ENCODE assay signal across 1 cellular context in genomic region chr3:46558184-46559029, GRCh38.
A peak's percentile ranks its signal among the peaks of the same experiment; 100 is the strongest.
TF ChIP-seq lines count a peak whose summit lies in the region.

No MANE protein-coding gene starts in this region.

TF ChIP-seq in HepG2, 621 proteins besides CTCF, POLR2A, EP300 and RAD21 (continued from another document and continues in another):
- TF ChIP-seq TRIM22 (IDR thresholded peaks at IDR 0.05) = no peak
- no peak for TF ChIP-seq ZNF253 (CRISPR knock-in tag; IDR thresholded peaks at IDR 0.05; ENCODE audit: borderline replicate concordance)
- TF ChIP-seq ZBTB2 (CRISPR knock-in tag; IDR thresholded peaks at IDR 0.05; ENCODE audit: low read depth) = no peak
- no peak for TF ChIP-seq ZNF512 (CRISPR knock-in tag; IDR thresholded peaks at IDR 0.05)
- TF ChIP-seq DMAP1 (CRISPR knock-in tag; IDR thresholded peaks at IDR 0.05) = peak; percentile 26; the same call in 1 of the 2 replicates
- no peak for TF ChIP-seq MAZ (IDR thresholded peaks at IDR 0.05; ENCODE audit: borderline replicate concordance, low read depth, low read length)
- TF ChIP-seq MAZ (CRISPR knock-in tag; IDR thresholded peaks at IDR 0.05; ENCODE audit: low read depth) = 0 out of 2 replicates have a peak, but pooled peaks have one; percentile 22
- TF ChIP-seq KLF15 (CRISPR knock-in tag; IDR thresholded peaks at IDR 0.05; ENCODE audit: borderline replicate concordance) = no peak
- TF ChIP-seq SRF (IDR thresholded peaks at IDR 0.05; ENCODE audit: low read depth, low read length) = no peak
- no peak for TF ChIP-seq MYPOP (CRISPR knock-in tag; IDR thresholded peaks at IDR 0.05)
- no peak for TF ChIP-seq CEBPG (CRISPR knock-in tag; IDR thresholded peaks at IDR 0.05)
- TF ChIP-seq GPN1 (CRISPR knock-in tag; IDR thresholded peaks at IDR 0.05; ENCODE audit: borderline replicate concordance) = no peak
- TF ChIP-seq AHDC1 (CRISPR knock-in tag; IDR thresholded peaks at IDR 0.05; ENCODE audit: borderline replicate concordance) = no peak
- TF ChIP-seq PCBP1 (IDR thresholded peaks at IDR 0.05; ENCODE audit: borderline replicate concordance, low read depth, low read length) = no peak
- TF ChIP-seq HOXD1 (CRISPR knock-in tag; IDR thresholded peaks at IDR 0.05) = no peak
- TF ChIP-seq ZFY (CRISPR knock-in tag; IDR thresholded peaks at IDR 0.05) = 0 out of 2 replicates have a peak, but pooled peaks have one; percentile 17
- no peak for TF ChIP-seq SRSF4 (IDR thresholded peaks at IDR 0.05; ENCODE audit: low read depth, low read length, poor library complexity, severe bottlenecking)
- TF ChIP-seq ZNF670 (CRISPR knock-in tag; IDR thresholded peaks at IDR 0.05; ENCODE audit: borderline replicate concordance) = no peak
- peak; percentile 67 for TF ChIP-seq KMT2B (CRISPR knock-in tag; IDR thresholded peaks at IDR 0.05)
- TF ChIP-seq ZNF776 (CRISPR knock-in tag; IDR thresholded peaks at IDR 0.05) = no peak
- 0 out of 2 replicates have a peak, but pooled peaks have one; percentile 8 for TF ChIP-seq MED1 (CRISPR knock-in tag; IDR thresholded peaks at IDR 0.05)
- no peak for TF ChIP-seq SMAD3 (CRISPR knock-in tag; IDR thresholded peaks at IDR 0.05)
- no peak for TF ChIP-seq REXO4 (CRISPR knock-in tag; IDR thresholded peaks at IDR 0.05; ENCODE audit: borderline replicate concordance)
- no peak for TF ChIP-seq NFATC3 (CRISPR knock-in tag; IDR thresholded peaks at IDR 0.05)
- no peak for TF ChIP-seq CENPT (CRISPR knock-in tag; IDR thresholded peaks at IDR 0.05; ENCODE audit: low read depth)
- TF ChIP-seq TFAP4 (IDR thresholded peaks at IDR 0.05; ENCODE audit: borderline replicate concordance, low read depth) = no peak
- TF ChIP-seq BCL3 (CRISPR knock-in tag; IDR thresholded peaks at IDR 0.05) = no peak
- no peak for TF ChIP-seq HDAC2 (CRISPR knock-in tag; IDR thresholded peaks at IDR 0.05)
- no peak for TF ChIP-seq ARNTL (CRISPR knock-in tag; IDR thresholded peaks at IDR 0.05)
- TF ChIP-seq ATF1 (CRISPR knock-in tag; IDR thresholded peaks at IDR 0.05) = no peak
- TF ChIP-seq RCOR2 (CRISPR knock-in tag; IDR thresholded peaks at IDR 0.05) = no peak
- peak; percentile 23; the same call in 1 of the 2 replicates for TF ChIP-seq SAP130 (CRISPR knock-in tag; IDR thresholded peaks at IDR 0.05; ENCODE audit: low read depth)
- no peak for TF ChIP-seq ZBTB39 (CRISPR knock-in tag; IDR thresholded peaks at IDR 0.05)
- no peak for TF ChIP-seq ZNF629 (CRISPR knock-in tag; conservative IDR thresholded peaks at IDR 0.05)
- TF ChIP-seq ZNF234 (CRISPR knock-in tag; conservative IDR thresholded peaks at IDR 0.05) = 0 out of 2 replicates have a peak, but pooled peaks have one; percentile 23
- no peak for TF ChIP-seq ZNF576 (CRISPR knock-in tag; IDR thresholded peaks at IDR 0.05)
- no peak for TF ChIP-seq FLYWCH1 (CRISPR knock-in tag; IDR thresholded peaks at IDR 0.05)
- TF ChIP-seq PHF5A (CRISPR knock-in tag; IDR thresholded peaks at IDR 0.05; ENCODE audit: low read depth, unreplicated experiment) = peak; percentile 14
- TF ChIP-seq SP1 (IDR thresholded peaks at IDR 0.05) = no peak
- TF ChIP-seq SP1 (CRISPR knock-in tag; IDR thresholded peaks at IDR 0.05) = 0 out of 2 replicates have a peak, but pooled peaks have one; percentile 24
- no peak for TF ChIP-seq NCOA2 (CRISPR knock-in tag; IDR thresholded peaks at IDR 0.05)
- TF ChIP-seq CENPX (CRISPR knock-in tag; IDR thresholded peaks at IDR 0.05) = no peak
- no peak for TF ChIP-seq SCMH1 (CRISPR knock-in tag; IDR thresholded peaks at IDR 0.05; ENCODE audit: borderline replicate concordance)
- TF ChIP-seq CBX1 (IDR thresholded peaks at IDR 0.05; ENCODE audit: low read depth) = no peak
- no peak for TF ChIP-seq ZNF138 (CRISPR knock-in tag; IDR thresholded peaks at IDR 0.05; ENCODE audit: low read depth)
- TF ChIP-seq ZFP82 (CRISPR knock-in tag; IDR thresholded peaks at IDR 0.05; ENCODE audit: borderline replicate concordance) = no peak
- no peak for TF ChIP-seq TOE1 (CRISPR knock-in tag; IDR thresholded peaks at IDR 0.05)
- TF ChIP-seq ZNF749 (CRISPR knock-in tag; IDR thresholded peaks at IDR 0.05; ENCODE audit: borderline replicate concordance) = no peak
- TF ChIP-seq ZNF382 (CRISPR knock-in tag; IDR thresholded peaks at IDR 0.05; ENCODE audit: borderline replicate concordance) = no peak
- no peak for TF ChIP-seq NAIF1 (CRISPR knock-in tag; IDR thresholded peaks at IDR 0.05; ENCODE audit: borderline replicate concordance)
- TF ChIP-seq ZNF224 (CRISPR knock-in tag; IDR thresholded peaks at IDR 0.05) = 0 out of 2 replicates have a peak, but pooled peaks have one; percentile 53
- no peak for TF ChIP-seq ZMYM2 (CRISPR knock-in tag; IDR thresholded peaks at IDR 0.05)
- TF ChIP-seq ETV6 (CRISPR knock-in tag; conservative IDR thresholded peaks at IDR 0.05) = no peak
